Comparison of ENCODE assay signal across 12 cellular contexts in the genomic region with DNA sequence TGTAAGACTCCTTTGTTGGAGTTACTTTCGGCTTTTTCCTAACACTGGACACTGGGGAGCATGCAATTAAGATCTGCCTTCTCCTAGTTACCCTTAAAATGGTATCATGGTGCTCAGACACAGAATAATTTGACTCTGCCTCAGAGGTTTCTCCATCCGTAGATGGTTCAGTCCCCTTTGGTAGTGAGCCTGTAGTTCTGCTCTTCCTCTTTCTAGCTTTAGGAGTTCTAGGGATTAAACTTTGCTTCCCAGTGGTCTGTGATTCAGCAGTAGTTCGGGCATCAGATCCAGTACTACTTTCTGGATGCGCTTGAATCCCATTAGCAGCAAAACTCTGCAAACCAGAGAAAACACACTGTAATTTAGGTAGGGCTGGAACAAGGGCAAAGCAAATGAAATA. TPM values are rescaled to one million over a fixed set of nuclear protein-coding genes. Genes with fewer than 3 reads are reported as not detected.
DNase-seq lines count a peak whose midpoint lies in the region; ATAC-seq and TF ChIP-seq lines count a peak whose summit lies in the region.
"Had no signal": no experiment of that assay in that cellular context is flagged by ENCODE, and none has a peak within 500 bp of the region (broad histone marks: within the 10 kb centered on the region; RNA-seq: fewer than 3 reads in every experiment).

No MANE protein-coding gene starts in this region.

- H3K36me3 Mint-ChIP-seq in activated CD8-positive, alpha-beta T cell treated with anti-CD3 and anti-CD28 coated beads for 36 hours (ENCODE audit: low read depth) = peaks cover 51% of the 10 kb centered on the region
- H3K36me3 Mint-ChIP-seq in immature natural killer cell = peaks cover 26 to 33% (median 29%) of the 10 kb centered on the region in 3 donors

- ATAC-seq in left cardiac atrium = no peak
- no peak for ATAC-seq in activated CD8-positive, alpha-beta T cell treated with anti-CD3 and anti-CD28 coated beads for 36 hours
- ATAC-seq in upper lobe of right lung = no peak

- peak overlapping the region; percentile 93 for H3K4me3 Mint-ChIP-seq in activated CD8-positive, alpha-beta T cell treated with anti-CD3 and anti-CD28 coated beads for 36 hours
- H3K4me3 Mint-ChIP-seq in immature natural killer cell = peak overlapping the region; percentile 94 to 99 (median 97)

- H3K27me3 ChIP-seq in left ventricle myocardium inferior (ENCODE audit: low read depth) (no peaks in the 10 kb centered on the region), upper lobe of right lung (no peaks in the 10 kb centered on the region)
- H3K27me3 ChIP-seq: spleen had no signal

- TF ChIP-seq CTCF in left ventricle myocardium inferior (IDR thresholded peaks at IDR 0.05; ENCODE audit: borderline replicate concordance) (no peak), upper lobe of right lung (IDR thresholded peaks at IDR 0.05) (no peak)
- no peak for TF ChIP-seq CTCF in activated CD8-positive, alpha-beta T cell treated with anti-CD3 and anti-CD28 coated beads for 36 hours (IDR thresholded peaks at IDR 0.05)

- peak overlapping the region; percentile 95 for H3K27ac Mint-ChIP-seq in activated CD8-positive, alpha-beta T cell treated with anti-CD3 and anti-CD28 coated beads for 36 hours
- H3K27ac Mint-ChIP-seq in immature natural killer cell = peak overlapping the region; percentile 97 to 100 (median 99)

- intact Hi-C loops in left ventricle myocardium inferior (cut with micrococcal nuclease) (no loop called here), left cardiac atrium (cut with DNase I) (no loop called here), upper lobe of right lung (cut with DNase I) (no loop called here)
- intact Hi-C loops in activated CD8-positive, alpha-beta T cell treated with anti-CD3 and anti-CD28 coated beads for 36 hours (cut with micrococcal nuclease) = no loop called here

- CTCF ChIA-PET in activated CD8-positive, alpha-beta T cell treated with anti-CD3 and anti-CD28 coated beads for 36 hours (lab: Charles Lee) = no interaction called here

- DNase-seq in left ventricle myocardium inferior (no peak), left cardiac atrium (no peak), immature natural killer cell (no peak), upper lobe of right lung (no peak), HuH-7 (ENCODE audit: low spot score) (no peak), NCI-H1105 treated with DMSO at 0.1 percent for 48 hours (lab: John Stamatoyannopoulos, UW) (no peak)
- DNase-seq in activated CD8-positive, alpha-beta T cell treated with anti-CD3 and anti-CD28 coated beads for 36 hours = no peak
- DNase-seq in stimulated activated CD4-positive, alpha-beta T cell treated with anti-CD3 and anti-CD28 coated beads, Interleukin-15, amount 100 ng/mL, for 24 hours = no peak
- DNase-seq: kidney glomerular epithelial cell, NCI-H1694 treated with DMSO at 0.1 percent for 48 hours, Right ventricle myocardium superior, spleen had no signal

- no peaks in the 10 kb centered on the region for H3K27me3 Mint-ChIP-seq in activated CD8-positive, alpha-beta T cell treated with anti-CD3 and anti-CD28 coated beads for 36 hours
- peaks cover 13 to 17% (median 15%) of the 10 kb centered on the region in 3 donors for H3K27me3 Mint-ChIP-seq in immature natural killer cell (ENCODE audit: low read depth in 3 of 3)

- peaks cover 37% of the 10 kb centered on the region for H3K4me1 Mint-ChIP-seq in activated CD8-positive, alpha-beta T cell treated with anti-CD3 and anti-CD28 coated beads for 36 hours (ENCODE audit: low read depth)
- peaks cover 37 to 59% of the 10 kb centered on the region in 2 donors for H3K4me1 Mint-ChIP-seq in immature natural killer cell

- H3K36me3 ChIP-seq in left ventricle myocardium inferior = peaks cover 53% of the 10 kb centered on the region
- H3K36me3 ChIP-seq in upper lobe of right lung = peaks cover 51% of the 10 kb centered on the region

- H3K9me3 Mint-ChIP-seq in activated CD8-positive, alpha-beta T cell treated with anti-CD3 and anti-CD28 coated beads for 36 hours = no peaks in the 10 kb centered on the region
- H3K9me3 Mint-ChIP-seq in immature natural killer cell = no peaks in the 10 kb centered on the region

- peaks cover 41% of the 10 kb centered on the region for H3K4me1 ChIP-seq in left ventricle myocardium inferior
- peaks cover 29% of the 10 kb centered on the region for H3K4me1 ChIP-seq in upper lobe of right lung

- H3K4me3 ChIP-seq in left ventricle myocardium inferior (peak overlapping the region; percentile 85), upper lobe of right lung (peak overlapping the region; percentile 90)

- H3K27ac ChIP-seq in left ventricle myocardium inferior (replicated peaks) (no peak overlapping the region), upper lobe of right lung (no peak overlapping the region)

- H3K9me3 ChIP-seq in left ventricle myocardium inferior (replicated peaks) (no peaks in the 10 kb centered on the region), upper lobe of right lung (no peaks in the 10 kb centered on the region)
- H3K9me3 ChIP-seq: spleen had no signal

- POLR2A ChIA-PET in activated CD8-positive, alpha-beta T cell treated with anti-CD3 and anti-CD28 coated beads for 36 hours (lab: Charles Lee) = interaction anchor here (0.9 to 1.6 kb wide), 2 partner anchors 16 to 270 kb away, joined by 3 read pairs; no protein-coding TSS in a partner anchor

RNA-seq across cellular contexts. Expression of a gene that starts 1.5 kb away (rescaled TPM):
- total RNA-seq in left ventricle myocardium inferior (40.0 TPM), left cardiac atrium (10 to 100 TPM; 34.4 to 46.9 TPM), upper lobe of right lung (49.0 TPM)
- total RNA-seq in activated CD8-positive, alpha-beta T cell treated with anti-CD3 and anti-CD28 coated beads for 36 hours = 10 to 100 TPM; 81.7 to 82.2 TPM
- 10 to 100 TPM; 73.8 to 95.4 (median 74.0) TPM for polyA plus RNA-seq in immature natural killer cell

RNA-seq across cellular contexts. Expression of a gene that starts 31.7 kb away (rescaled TPM):
- 11.4 TPM for total RNA-seq in left ventricle myocardium inferior
- 10 to 100 TPM; 10.1 to 10.8 TPM for total RNA-seq in left cardiac atrium
- 10 to 100 TPM; 25.3 to 26.4 TPM for total RNA-seq in activated CD8-positive, alpha-beta T cell treated with anti-CD3 and anti-CD28 coated beads for 36 hours
- polyA plus RNA-seq in immature natural killer cell = 10 to 100 TPM; 14.7 to 30.6 (median 20.9) TPM
- 24.5 TPM for total RNA-seq in upper lobe of right lung
